ENCODE assay signal across 14 cellular contexts in genomic region chr17:32259596-32259995, GRCh38. TPM values are rescaled to one million over a fixed set of nuclear protein-coding genes. Genes with fewer than 3 reads are reported as not detected.
DNase-seq lines count a peak whose midpoint lies in the region; ATAC-seq and TF ChIP-seq lines count a peak whose summit lies in the region.
"Had no signal": no experiment of that assay in that cellular context is flagged by ENCODE, and none has a peak within 500 bp of the region (broad histone marks: within the 10 kb centered on the region; RNA-seq: fewer than 3 reads in every experiment).

No MANE protein-coding gene starts in this region.

- POLR2A ChIA-PET in AG04450 (lab: Yijun Ruan, JAX) = interaction anchor here (0.5 to 0.7 kb wide), 2 partner anchors 23 to 104 kb away, joined by 4 to 7 read pairs; no protein-coding TSS in a partner anchor
- POLR2A ChIA-PET in activated CD4-positive, alpha-beta T cell treated with anti-CD3 and anti-CD28 coated beads, Interleukin-2, amount 10 ng/mL, durations not matched to agents 7 days and 5 days (lab: Charles Lee) = no interaction called here

- no peaks in the 10 kb centered on the region for H3K9me3 ChIP-seq in AG04450 (ENCODE audit: control insufficient read depth, insufficient read depth, low read length)
- H3K9me3 ChIP-seq: suprapubic skin had no signal

- DNase-seq in AG04450 (ENCODE audit: low read depth, low spot score) (peak; percentile 53), M059J (ENCODE audit: low read depth) (peak; percentile 63), dermis blood vessel endothelial cell (peak; percentile 40), medulla oblongata (ENCODE audit: extremely low spot score) (peak; percentile 65), DMS153 (lab: John Stamatoyannopoulos, UW) (no peak), sciatic nerve (ENCODE audit: low spot score) (no peak)
- no peak for DNase-seq in activated CD4-positive, alpha-beta T cell treated with anti-CD3 and anti-CD28 coated beads, Interleukin-2, amount 10 ng/mL, durations not matched to agents 7 days and 5 days
- DNase-seq: activated T-cell treated with anti-CD3 and anti-CD28 coated beads, Interleukin-2, amount 50 U/mL, for 1 hour; NCI-H1417 treated with DMSO at 0.1 percent for 48 hours; NCI-H526 had no signal

- ATAC-seq in HG02678 (IDR thresholded peaks at IDR 0.05; ENCODE audit: unreplicated experiment) (no peak), sciatic nerve (no peak)

- H3K27me3 ChIP-seq in AG04450 (ENCODE audit: control insufficient read depth, insufficient read depth, low read length) = peaks cover 29% of the 10 kb centered on the region

- no peak overlapping the region for H3K4me3 ChIP-seq in AG04450 (ENCODE audit: low read depth, low read length)
- H3K4me3 ChIP-seq: smooth muscle cell, suprapubic skin had no signal

- H3K9me3 Mint-ChIP-seq in activated CD4-positive, alpha-beta T cell treated with anti-CD3 and anti-CD28 coated beads, Interleukin-2, amount 10 ng/mL, durations not matched to agents 7 days and 5 days = no peaks in the 10 kb centered on the region
- H3K9me3 Mint-ChIP-seq: T-helper 1 cell treated with Interleukin-12 subunit alpha and Interleukin-12 subunit beta and Interleukin-4 antibody, amounts not matched to agents 30 μg/mL and 1 μg/mL, for 36 hours had no signal

- intact Hi-C loops in sciatic nerve (cut with DNase I) = no loop called here

- H3K27ac ChIP-seq in AG04450 (ENCODE audit: low read depth, low read length) = no peak overlapping the region
- H3K27ac ChIP-seq: suprapubic skin had no signal

- H3K36me3 Mint-ChIP-seq in activated CD4-positive, alpha-beta T cell treated with anti-CD3 and anti-CD28 coated beads, Interleukin-2, amount 10 ng/mL, durations not matched to agents 7 days and 5 days (ENCODE audit: low read depth) = no peaks in the 10 kb centered on the region

- no peak for TF ChIP-seq CTCF in AG04450 (IDR thresholded peaks at IDR 0.05; ENCODE audit: low read depth, low read length)

- H3K4me3 Mint-ChIP-seq in activated CD4-positive, alpha-beta T cell treated with anti-CD3 and anti-CD28 coated beads, Interleukin-2, amount 10 ng/mL, durations not matched to agents 7 days and 5 days = no peak overlapping the region
- H3K4me3 Mint-ChIP-seq: T-helper 1 cell treated with Interleukin-12 subunit alpha and Interleukin-12 subunit beta and Interleukin-4 antibody, amounts not matched to agents 30 μg/mL and 1 μg/mL, for 36 hours had no signal

- CTCF ChIA-PET in AG04450 (lab: Charles Lee) = interaction anchor here (0.6 to 0.7 kb wide), 3 partner anchors 11 to 128 kb away, joined by 3 to 8 read pairs (median 7); no protein-coding TSS in a partner anchor
- CTCF ChIA-PET in activated CD4-positive, alpha-beta T cell treated with anti-CD3 and anti-CD28 coated beads, Interleukin-2, amount 10 ng/mL, durations not matched to agents 7 days and 5 days (lab: Charles Lee) = interaction anchor here (0.7 kb wide), 1 partner anchor 86 kb away, joined by 3 read pairs; no protein-coding TSS in a partner anchor

- H3K27me3 Mint-ChIP-seq in activated CD4-positive, alpha-beta T cell treated with anti-CD3 and anti-CD28 coated beads, Interleukin-2, amount 10 ng/mL, durations not matched to agents 7 days and 5 days = peaks cover 54% of the 10 kb centered on the region

- no peaks in the 10 kb centered on the region for H3K4me1 Mint-ChIP-seq in activated CD4-positive, alpha-beta T cell treated with anti-CD3 and anti-CD28 coated beads, Interleukin-2, amount 10 ng/mL, durations not matched to agents 7 days and 5 days

- H3K27ac Mint-ChIP-seq in activated CD4-positive, alpha-beta T cell treated with anti-CD3 and anti-CD28 coated beads, Interleukin-2, amount 10 ng/mL, durations not matched to agents 7 days and 5 days = no peak overlapping the region
- H3K27ac Mint-ChIP-seq: T-helper 1 cell treated with Interleukin-12 subunit alpha and Interleukin-12 subunit beta and Interleukin-4 antibody, amounts not matched to agents 30 μg/mL and 1 μg/mL, for 36 hours had no signal

RNA-seq across cellular contexts. Expression of gene RHBDL3, which starts 6.0 kb away (rescaled TPM):
- 0.06 TPM in 1 of 2 replicates, not detected in the other for polyA plus RNA-seq in AG04450 (2011; rRNA removed)
- polyA minus RNA-seq in AG04450 (2011; rRNA and poly(A)+ RNA removed) = 0.09 and 0.18 TPM in 2 replicates
- 0.02 and 0.30 TPM in 2 replicates for total RNA-seq in M059J (2014; rRNA removed; shearing (Covaris generic))
- total RNA-seq in dermis blood vessel endothelial cell = 0.05 TPM in 1 of 2 replicates, not detected in the other
- total RNA-seq in activated CD4-positive, alpha-beta T cell treated with anti-CD3 and anti-CD28 coated beads, Interleukin-2, amount 10 ng/mL, durations not matched to agents 7 days and 5 days = under 1 TPM; 0.67 to 0.69 TPM
- 1.1 TPM for total RNA-seq in sciatic nerve
- total RNA-seq: smooth muscle cell had no signal
- polyA plus RNA-seq: smooth muscle cell had no signal

Comparison
In these comparisons a context has a peak if more than half of its experiments do, and no peak if none do; other contexts are left out.
1. DNase-seq: peak in AG04450 (single experiment), M059J (single experiment), dermis blood vessel endothelial cell (single experiment) and medulla oblongata (single experiment); none in DMS153 (single experiment), activated CD4-positive, alpha-beta T cell treated with anti-CD3 and anti-CD28 coated beads, Interleukin-2, amount 10 ng/mL, durations not matched to agents 7 days and 5 days (single experiment) and sciatic nerve (single experiment).